Comparison of ENCODE assay signal across 1 cellular context in genomic region chr18:48950536-48951447, GRCh38.
TF ChIP-seq lines count a peak whose summit lies in the region.

Gene SMAD7 (minus strand): TSS chr18:48950965. CDS start chr18:48950424, 541 bp downstream.

TF ChIP-seq in HepG2, 621 proteins besides CTCF, POLR2A, EP300 and RAD21 (continued from another document):
- TF ChIP-seq HIC2 (CRISPR knock-in tag; IDR thresholded peaks at IDR 0.05; ENCODE audit: low read depth) (no peak), KAT8 (CRISPR knock-in tag; IDR thresholded peaks at IDR 0.05) (no peak), DZIP1 (CRISPR knock-in tag; IDR thresholded peaks at IDR 0.05) (no peak), ZNF333 (CRISPR knock-in tag; IDR thresholded peaks at IDR 0.05; ENCODE audit: borderline replicate concordance) (no peak), ZNF546 (CRISPR knock-in tag; conservative IDR thresholded peaks at IDR 0.05) (0 out of 2 replicates have a peak, but pooled peaks have one; percentile 20), NAIF1 (CRISPR knock-in tag; IDR thresholded peaks at IDR 0.05; ENCODE audit: borderline replicate concordance) (no peak), ZNF446 (CRISPR knock-in tag; IDR thresholded peaks at IDR 0.05) (no peak)
